1 cellular context compared by ENCODE assay signal in genomic region chr11:15603208-15603607, GRCh38.
TF ChIP-seq lines count a peak whose summit lies in the region.

No MANE protein-coding gene starts in this region.

TF ChIP-seq in HepG2, 621 proteins besides CTCF, POLR2A, EP300 and RAD21 (continued from another document):
- TF ChIP-seq TOPORS (CRISPR knock-in tag; IDR thresholded peaks at IDR 0.05) = no peak
- no peak for TF ChIP-seq TP53 (CRISPR knock-in tag; conservative IDR thresholded peaks at IDR 0.05)
